11 cellular contexts compared by ENCODE assay signal in genomic region chr6:122947355-122947754, GRCh38. TPM values are rescaled to one million over a fixed set of nuclear protein-coding genes. Genes with fewer than 3 reads are reported as not detected.
DNase-seq lines count a peak whose midpoint lies in the region; ATAC-seq and TF ChIP-seq lines count a peak whose summit lies in the region.
"Had no signal": no experiment of that assay in that cellular context is flagged by ENCODE, and none has a peak within 500 bp of the region (broad histone marks: within the 10 kb centered on the region; RNA-seq: fewer than 3 reads in every experiment).

No MANE protein-coding gene starts in this region.

- POLR2A ChIA-PET in SK-N-SH (lab: Yijun Ruan, JAX): no interaction called here

- H4K20me1 ChIP-seq in SK-N-SH (ENCODE audit: insufficient read depth): no peaks in the 10 kb centered on the region
- H4K20me1 ChIP-seq: BLaER1 had no signal

- no peak for TF ChIP-seq EP300 in SK-N-SH (IDR thresholded peaks at IDR 0.05; ENCODE audit: borderline replicate concordance in 1 of 2, low read depth in 1 of 2, low read length in 1 of 2)
- no peak for TF ChIP-seq EP300 in stomach (IDR thresholded peaks at IDR 0.05)

- H3K36me3 ChIP-seq in SK-N-SH (replicated peaks in 1 of 2; ENCODE audit: control insufficient read depth in 1 of 2, insufficient read depth in 2 of 2, low read length in 1 of 2): no peaks in the 10 kb centered on the region
- no peaks in the 10 kb centered on the region for H3K36me3 ChIP-seq in stomach
- H3K36me3 ChIP-seq: BLaER1 had no signal

- H3K27ac ChIP-seq in SK-N-SH (ENCODE audit: low read depth in 2 of 2, low read length in 1 of 2) (no peak overlapping the region), stomach (no peak overlapping the region)
- H3K27ac ChIP-seq: BLaER1 had no signal

- TF ChIP-seq POLR2A in stomach (IDR thresholded peaks at IDR 0.05): no peak

- intact Hi-C loops in stomach (cut with DNase I; ENCODE audit: low total_unique reads): no loop called here

- H3K4me2 ChIP-seq in SK-N-SH: no peak overlapping the region
- H3K4me2 ChIP-seq: BLaER1 had no signal

- no peak overlapping the region for H3K4me3 ChIP-seq in SK-N-SH (ENCODE audit: low read depth in 2 of 2, low read length in 1 of 2)
- H3K4me3 ChIP-seq in fibroblast of mammary gland (ENCODE audit: control insufficient read depth, low read depth, low read length): no peak overlapping the region
- no peak overlapping the region for H3K4me3 ChIP-seq in stomach
- H3K4me3 ChIP-seq: BLaER1 had no signal

- no peaks in the 10 kb centered on the region for H3K4me1 ChIP-seq in SK-N-SH (ENCODE audit: control insufficient read depth in 1 of 2, insufficient read depth in 2 of 2, low read depth in 1 of 2, low read length in 1 of 2)
- H3K4me1 ChIP-seq in stomach: no peaks in the 10 kb centered on the region
- H3K4me1 ChIP-seq: BLaER1 had no signal

- no peak for ATAC-seq in SK-N-SH treated with all-trans-retinoic acid at 6 μM for 48 hours
- ATAC-seq in HG02938 (IDR thresholded peaks at IDR 0.05; ENCODE audit: unreplicated experiment): no peak
- ATAC-seq in HG03354 (IDR thresholded peaks at IDR 0.05; ENCODE audit: poor library complexity, severe bottlenecking, unreplicated experiment): no peak

- TF ChIP-seq CTCF in SK-N-SH (IDR thresholded peaks at IDR 0.05) (no peak), fibroblast of mammary gland (conservative IDR thresholded peaks at IDR 0.05; ENCODE audit: control insufficient read depth, insufficient read depth, low read depth, low read length) (peak; percentile 56), stomach (IDR thresholded peaks at IDR 0.05) (peak in 4 of 7 experiments; percentile 15 to 29 (median 23))

- H3K9me3 ChIP-seq in SK-N-SH (no peaks in the 10 kb centered on the region), stomach (no peaks in the 10 kb centered on the region)
- H3K9me3 ChIP-seq: BLaER1 had no signal

- H3K9ac ChIP-seq in SK-N-SH: no peak overlapping the region
- H3K9ac ChIP-seq: BLaER1 had no signal

- H3K79me2 ChIP-seq in SK-N-SH (ENCODE audit: insufficient read depth): no peaks in the 10 kb centered on the region

- CTCF ChIA-PET in SK-N-SH (lab: Yijun Ruan, JAX): interaction anchor here (0.6 to 3.5 kb wide), 20 partner anchors 10 to 384 kb away, joined by 3 to 45 read pairs (median 4); no protein-coding TSS in a partner anchor

- no peaks in the 10 kb centered on the region for H3K9me2 ChIP-seq in SK-N-SH

- H3K27me3 ChIP-seq in SK-N-SH (ENCODE audit: insufficient read depth) (no peaks in the 10 kb centered on the region), stomach (no peaks in the 10 kb centered on the region)
- H3K27me3 ChIP-seq: BLaER1 had no signal

- no peak overlapping the region for H2AFZ ChIP-seq in SK-N-SH (ENCODE audit: low read depth)

- peak; percentile 72 for TF ChIP-seq RAD21 in SK-N-SH (IDR thresholded peaks at IDR 0.05; ENCODE audit: low read length)

- no peaks in the 10 kb centered on the region for H3F3A ChIP-seq in SK-N-SH (replicated peaks; ENCODE audit: insufficient read depth)

- peak; percentile 36 for DNase-seq in SK-N-SH
- DNase-seq in NCI-H69 (lab: John Stamatoyannopoulos, UW): peak; percentile 60
- DNase-seq in fibroblast of mammary gland (ENCODE audit: low read depth): peak; percentile 26
- peak; percentile 22 for DNase-seq in stomach
- DNase-seq in activated T-cell treated with anti-CD3 and anti-CD28 coated beads, Interleukin-2, amount 50 U/mL, for 48 hours: no peak
- DNase-seq: activated CD4-positive, alpha-beta T cell treated with anti-CD3 and anti-CD28 coated beads for 4 hours; IMR-90 had no signal

TF ChIP-seq in SK-N-SH, 30 proteins besides CTCF, POLR2A, EP300 and RAD21:
- TF ChIP-seq SMC3 (IDR thresholded peaks at IDR 0.05; ENCODE audit: low read depth, low read length) (peak; percentile 47), MAX (IDR thresholded peaks at IDR 0.05; ENCODE audit: low read depth) (no peak), JUND (IDR thresholded peaks at IDR 0.05) (no peak)

TF ChIP-seq in SK-N-SH treated with all-trans-retinoic acid at 6 μM for 48 hours, 23 proteins besides CTCF, POLR2A, EP300 and RAD21:
- TF ChIP-seq CREB5 (CRISPR knock-in tag; IDR thresholded peaks at IDR 0.05; ENCODE audit: low read depth) (no peak), ISL1 (CRISPR knock-in tag; IDR thresholded peaks at IDR 0.05) (no peak), ZNF8 (CRISPR knock-in tag; IDR thresholded peaks at IDR 0.05) (no peak), PATZ1 (CRISPR knock-in tag; IDR thresholded peaks at IDR 0.05; ENCODE audit: borderline replicate concordance) (no peak), POU6F1 (CRISPR knock-in tag; IDR thresholded peaks at IDR 0.05; ENCODE audit: borderline replicate concordance, low read depth) (no peak), OSR1 (CRISPR knock-in tag; IDR thresholded peaks at IDR 0.05) (no peak), ARNTL (CRISPR knock-in tag; IDR thresholded peaks at IDR 0.05; ENCODE audit: borderline replicate concordance, low read depth) (no peak), TOX (CRISPR knock-in tag; IDR thresholded peaks at IDR 0.05; ENCODE audit: borderline replicate concordance) (no peak), ZFP30 (CRISPR knock-in tag; IDR thresholded peaks at IDR 0.05) (no peak), ZNF565 (CRISPR knock-in tag; conservative IDR thresholded peaks at IDR 0.05; ENCODE audit: low read depth) (no peak), GLIS3 (CRISPR knock-in tag; IDR thresholded peaks at IDR 0.05) (no peak), SNAI2 (CRISPR knock-in tag; IDR thresholded peaks at IDR 0.05) (no peak), BACH2 (CRISPR knock-in tag; IDR thresholded peaks at IDR 0.05; ENCODE audit: borderline replicate concordance) (no peak), TCF4 (CRISPR knock-in tag; IDR thresholded peaks at IDR 0.05; ENCODE audit: borderline replicate concordance) (no peak), ZFP3 (CRISPR knock-in tag; IDR thresholded peaks at IDR 0.05) (no peak), CSRNP3 (CRISPR knock-in tag; IDR thresholded peaks at IDR 0.05) (no peak), PPARA (CRISPR knock-in tag; IDR thresholded peaks at IDR 0.05; ENCODE audit: borderline replicate concordance) (no peak), ESRRG (CRISPR knock-in tag; IDR thresholded peaks at IDR 0.05) (no peak), ZNF70 (CRISPR knock-in tag; IDR thresholded peaks at IDR 0.05) (no peak)

RNA-seq across cellular contexts. Expression of gene CLVS2, which starts 48.7 kb away (rescaled TPM):
- polyA plus RNA-seq in SK-N-SH (2012; rRNA removed) (0.05 TPM in 2 replicates), stomach (under 1 TPM in 1 of 3 donors, not detected in 2; 0.03 TPM)
- polyA plus RNA-seq in SK-N-SH (2012; cell fraction: cytosol; rRNA removed): 0.12 and 0.30 TPM in 2 replicates
- 0.02 TPM in 2 replicates for polyA plus RNA-seq in SK-N-SH (2012; cell fraction: nucleus; rRNA removed)
- total RNA-seq in stomach: 10 to 100 TPM in 1 of 5 donors, under 1 TPM in 1, not detected in 3; 0.92 to 59.8 TPM
- total RNA-seq: IMR-90 had no signal

Comparison
In these comparisons a context has a peak if more than half of its experiments do, and no peak if none do; other contexts are left out.
1. DNase-seq: peak in SK-N-SH (single experiment), NCI-H69 (single experiment), fibroblast of mammary gland (single experiment) and stomach (single experiment); none in activated T-cell treated with anti-CD3 and anti-CD28 coated beads, Interleukin-2, amount 50 U/mL, for 48 hours (0 of 2).